ENCODE assay signal across 25 cellular contexts in the genomic region with DNA sequence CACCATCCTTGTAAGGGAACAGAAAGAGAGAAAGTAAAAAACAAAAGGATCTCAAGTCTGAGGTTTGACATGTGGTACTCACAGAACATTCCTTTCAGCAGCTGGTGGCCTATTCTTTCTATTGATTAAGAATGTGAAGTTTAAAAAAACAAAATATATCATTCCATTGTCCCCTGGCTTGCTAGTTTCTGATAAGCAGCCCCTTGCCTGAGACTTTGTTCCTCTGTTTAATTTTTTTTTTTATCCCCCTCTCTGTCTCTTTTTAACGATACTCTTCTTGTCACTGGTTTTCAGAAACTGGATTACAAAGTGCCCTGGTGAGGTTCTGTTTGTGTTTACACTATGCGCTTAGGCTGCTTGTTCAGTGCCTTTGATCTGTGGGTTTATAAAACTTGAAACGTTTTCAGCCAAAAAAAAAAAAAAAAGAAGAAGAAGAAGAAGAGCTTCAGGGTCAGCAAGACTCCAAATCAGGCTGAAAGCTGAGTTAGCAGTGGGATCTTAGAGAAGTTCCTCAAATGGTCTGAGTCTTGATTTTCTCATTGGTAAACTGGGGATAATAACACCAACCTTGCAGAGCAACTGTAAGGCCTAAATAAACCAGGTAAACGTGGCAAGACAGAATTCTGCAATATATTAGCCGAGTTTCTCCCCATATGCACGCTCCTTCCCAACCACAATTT. TPM values are rescaled to one million over a fixed set of nuclear protein-coding genes. Genes with fewer than 3 reads are reported as not detected.
DNase-seq lines count a peak whose midpoint lies in the region; ATAC-seq, FAIRE-seq and TF ChIP-seq lines count a peak whose summit lies in the region.
"Had no signal": no experiment of that assay in that cellular context is flagged by ENCODE, and none has a peak within 500 bp of the region (broad histone marks: within the 10 kb centered on the region; RNA-seq: fewer than 3 reads in every experiment).

No MANE protein-coding gene starts in this region.

- H3K27me3 ChIP-seq in HepG2 (ENCODE audit: control insufficient read depth in 1 of 2, insufficient read depth in 2 of 2, low read length in 2 of 2) (no peaks in the 10 kb centered on the region), trophoblast cell (ENCODE audit: insufficient read depth, low read length) (no peaks in the 10 kb centered on the region)
- H3K27me3 ChIP-seq: BLaER1, brain microvascular endothelial cell, gastroesophageal sphincter, hepatocyte had no signal

- no peak overlapping the region for H2AK5ac ChIP-seq in trophoblast cell (ENCODE audit: low read length)

- TF ChIP-seq EP300 in HepG2 (IDR thresholded peaks at IDR 0.05; ENCODE audit: low read depth in 2 of 2, low read length in 2 of 2) (peak in 1 of 2 experiments; percentile 83; a peak in 2 of 4 replicates), HepG2 (CRISPR knock-in tag; IDR thresholded peaks at IDR 0.05; ENCODE audit: borderline replicate concordance) (no peak; the same call in 1 of the 2 replicates)

- H3K4me1 ChIP-seq in HepG2 (ENCODE audit: insufficient read depth, low read length) (peaks cover 77% of the 10 kb centered on the region), trophoblast cell (ENCODE audit: control insufficient read depth in 1 of 2, insufficient read depth in 2 of 2, low read length in 2 of 2) (peaks cover 13 to 30% of the 10 kb centered on the region in 2 experiments)
- H3K4me1 ChIP-seq: BLaER1, gastroesophageal sphincter had no signal

- peaks cover 12% of the 10 kb centered on the region for H3K79me1 ChIP-seq in trophoblast cell (ENCODE audit: low read length)

- TF ChIP-seq RAD21 in HepG2 (CRISPR knock-in tag; IDR thresholded peaks at IDR 0.05), result no peak

- no peak overlapping the region for H2BK5ac ChIP-seq in trophoblast cell (ENCODE audit: low read depth, low read length, poor library complexity)

- WGBS in HepG2 (ENCODE audit: low lambda C conversion rate), result 3% methylated on average over 6 of the region's 6 CpGs
- no CpG with 5 or more reads among the region's 6 CpGs for WGBS in trophoblast cell (ENCODE audit: extremely low coverage, insufficient coverage, insufficient read length)

- intact Hi-C loops in HepG2 (cut with micrococcal nuclease; ENCODE audit: unreplicated experiment), result loop anchor here (5.0 to 10.0 kb wide), 2 partner anchors 45 to 87 kb away; partner anchors contain the start of gene SLC22A23

- TF ChIP-seq POLR2A in HepG2 (IDR thresholded peaks at IDR 0.05; ENCODE audit: insufficient read depth in 1 of 2, low read depth in 2 of 2, low read length in 2 of 2), result no peak

- 0 out of 2 replicates have a peak overlapping the region, but pooled peaks have one; percentile 3 for H3K9ac ChIP-seq in HepG2 (ENCODE audit: insufficient read depth, low read depth, low read length)
- H3K9ac ChIP-seq in trophoblast cell (ENCODE audit: low read length), result no peak overlapping the region
- H3K9ac ChIP-seq: BLaER1 had no signal

- H2BK12ac ChIP-seq in trophoblast cell (ENCODE audit: low read length), result no peak overlapping the region

- no peaks in the 10 kb centered on the region for H3K9me3 ChIP-seq in HepG2 (ENCODE audit: low read length)
- no peaks in the 10 kb centered on the region for H3K9me3 ChIP-seq in trophoblast cell (ENCODE audit: insufficient read depth, low read depth, low read length)
- H3K9me3 ChIP-seq: gastroesophageal sphincter, HAP-1 had no signal

- no peak overlapping the region for H2BK120ac ChIP-seq in trophoblast cell (ENCODE audit: insufficient read depth, low read length, poor library complexity)

- H3K4me3 ChIP-seq in HepG2 (replicated peaks in 1 of 3; ENCODE audit: insufficient read depth in 1 of 3, low read depth in 2 of 3, low read length in 3 of 3), result no peak overlapping the region; a peak in 1 of 6 replicates
- H3K4me3 ChIP-seq in trophoblast cell (ENCODE audit: low read depth, low read length), result no peak overlapping the region
- H3K4me3 ChIP-seq: BLaER1, gastroesophageal sphincter, HAP-1, hepatocyte, lung had no signal

- TF ChIP-seq CTCF in HepG2 (CRISPR knock-in tag; IDR thresholded peaks at IDR 0.05), result no peak

- no peak overlapping the region for H3K23ac ChIP-seq in trophoblast cell (ENCODE audit: low read length)

- H3K27ac ChIP-seq in HepG2 (ENCODE audit: extremely low read length, insufficient read depth, low read length), result peak overlapping the region; percentile 37
- no peak overlapping the region for H3K27ac ChIP-seq in trophoblast cell (ENCODE audit: low read depth, low read length)
- H3K27ac ChIP-seq: BLaER1, brain microvascular endothelial cell, gastroesophageal sphincter, hepatocyte, HL-60 had no signal

- no peaks in the 10 kb centered on the region for H4K20me1 ChIP-seq in HepG2 (ENCODE audit: insufficient read depth, low read length)
- H4K20me1 ChIP-seq: BLaER1 had no signal

- in situ Hi-C loops in HepG2 (cut with HindIII; ENCODE audit: extremely low pct_ligation_motif_present, low pct_unique_long_range_greater_than_20kb), result loop anchor here (5.0 kb wide), 1 partner anchor 90 kb away; no protein-coding TSS in a partner anchor

- CTCF ChIA-PET in HepG2 (lab: Yijun Ruan, JAX; ENCODE audit: low intra/inter-chr PET ratio, low total read pairs), result interaction anchor here (0.7 kb wide), 1 partner anchor 9 kb away, joined by 3 read pairs; no protein-coding TSS in a partner anchor

- peak; percentile 13 for DNase-seq in GM03348 (ENCODE audit: low spot score)
- DNase-seq in OCI-M2 (lab: John Stamatoyannopoulos, UW; ENCODE audit: unreplicated experiment), result peak; percentile 38
- DNase-seq in HepG2 (ENCODE audit: low spot score), result peak; percentile 90
- no peak for DNase-seq in trophoblast cell
- no peak for DNase-seq in stimulated activated naive CD8-positive, alpha-beta T cell treated with anti-CD3 and anti-CD28 coated beads, Interleukin-15, Interleukin-2, amounts not matched to agents 100 U/mL and 50 U/mL, for 24 hours
- no peak for DNase-seq in NCI-H2227 treated with DMSO at 0.1 percent for 48 hours (lab: John Stamatoyannopoulos, UW)
- no peak for DNase-seq in left lobe of liver (ENCODE audit: low spot score)
- no peak for DNase-seq in middle frontal gyrus (ENCODE audit: extremely low spot score, low spot score)
- DNase-seq: activated CD8-positive, alpha-beta T cell treated with anti-CD3 and anti-CD28 coated beads for 36 hours; amygdala; brain microvascular endothelial cell; Karpas-422; NCI-H1436 treated with DMSO at 0.1 percent for 48 hours; NCI-H345; stimulated activated naive B cell treated with anti-CD40 and anti-IgM and Interleukin-4, amounts not matched to agents 10 μg/mL and 1 μg/mL and 100 μg/mL, for 72 hours; T-helper 2 cell had no signal

- H3K4ac ChIP-seq in trophoblast cell (ENCODE audit: low read depth, low read length), result no peak overlapping the region

- H3K18ac ChIP-seq in trophoblast cell (ENCODE audit: low read length), result no peak overlapping the region

- H3K79me2 ChIP-seq in HepG2 (ENCODE audit: insufficient read depth, low read length) (no peaks in the 10 kb centered on the region), trophoblast cell (ENCODE audit: control insufficient read depth, insufficient read depth, low read length, poor library complexity) (no peaks in the 10 kb centered on the region)
- H3K79me2 ChIP-seq: hepatocyte had no signal

- POLR2A ChIA-PET in HepG2 (lab: Yijun Ruan, JAX), result interaction anchor here (0.9 kb wide), 1 partner anchor 91 kb away, joined by 3 read pairs; no protein-coding TSS in a partner anchor

- peak; percentile 59 for ATAC-seq in HepG2
- no peak for ATAC-seq in stimulated activated naive CD8-positive, alpha-beta T cell treated with anti-CD3 and anti-CD28 coated beads, Interleukin-15, Interleukin-2, amounts not matched to agents 100 U/mL and 50 U/mL, for 24 hours
- no peak for ATAC-seq in left lobe of liver
- ATAC-seq: activated CD8-positive, alpha-beta T cell treated with anti-CD3 and anti-CD28 coated beads for 36 hours; gastroesophageal sphincter; SK-N-SH treated with all-trans-retinoic acid at 6 μM for 48 hours; stimulated activated naive B cell treated with anti-CD40 and anti-IgM and Interleukin-4, amounts not matched to agents 10 μg/mL and 1 μg/mL and 100 μg/mL, for 72 hours had no signal

- peak overlapping the region; percentile 43 for H3K4me2 ChIP-seq in HepG2 (ENCODE audit: low read depth, low read length)
- H3K4me2 ChIP-seq in trophoblast cell (ENCODE audit: low read length), result no peak overlapping the region
- H3K4me2 ChIP-seq: BLaER1, hepatocyte had no signal

- H3K36me3 ChIP-seq in HepG2 (replicated peaks in 1 of 2; ENCODE audit: control insufficient read depth in 1 of 2, insufficient read depth in 2 of 2, low read length in 2 of 2) (no peaks in the 10 kb centered on the region), trophoblast cell (ENCODE audit: control insufficient read depth in 1 of 2, insufficient read depth in 2 of 2, low read length in 2 of 2) (no peaks in the 10 kb centered on the region)
- H3K36me3 ChIP-seq: BLaER1, brain microvascular endothelial cell, gastroesophageal sphincter, HAP-1 had no signal

- no peak overlapping the region for H4K8ac ChIP-seq in trophoblast cell (ENCODE audit: low read depth, low read length)

- no peak overlapping the region for H4K12ac ChIP-seq in trophoblast cell (ENCODE audit: low read depth, low read length)

- FAIRE-seq in HepG2 (lab: Jason Lieb, UNC), result peak; percentile 8
- FAIRE-seq: GM12892 had no signal

- H4K91ac ChIP-seq in trophoblast cell (ENCODE audit: low read depth, low read length), result peak overlapping the region; percentile 2

- no peak overlapping the region for H3K14ac ChIP-seq in trophoblast cell (ENCODE audit: low read length)

- H2AFZ ChIP-seq in HepG2 (ENCODE audit: low read length), result no peak overlapping the region
- H2AFZ ChIP-seq in trophoblast cell (ENCODE audit: insufficient read depth, low read length, poor library complexity), result no peak overlapping the region
- H2AFZ ChIP-seq: hepatocyte had no signal

- no TSS peak for BruUV-seq in HepG2 (replicated peaks; lab: Mats Ljungman, UMichigan)

RNA-seq across cellular contexts. Expression of gene SLC22A23, which starts 45.1 kb away (rescaled TPM):
- total RNA-seq in HepG2 (2016; rRNA removed; fragmentation: Illumina TruSeq; extraction: Trizol) (14.4 and 17.5 TPM in 2 replicates), left lobe of liver (16.9 TPM)
- 5.9 and 6.8 TPM in 2 replicates for total RNA-seq in HepG2 (2016; cell fraction: cytosol; rRNA removed; fragmentation: Illumina TruSeq; extraction: Trizol; ENCODE audit: low read depth)
- 11.7 and 17.5 TPM in 2 replicates for total RNA-seq in HepG2 (2016; cell fraction: insoluble cytoplasmic fraction; rRNA removed; fragmentation: Illumina TruSeq; extraction: Trizol)
- 9.8 and 11.5 TPM in 2 replicates for total RNA-seq in HepG2 (2016; cell fraction: membrane; rRNA removed; fragmentation: Illumina TruSeq; extraction: Trizol)
- 33.2 and 38.2 TPM in 2 replicates for total RNA-seq in HepG2 (2016; cell fraction: nucleus; rRNA removed; fragmentation: Illumina TruSeq; extraction: Trizol)
- 11.8 and 17.3 TPM in 2 replicates for polyA plus RNA-seq in HepG2 (2011; rRNA removed)
- 15.4 and 19.5 TPM in 2 replicates for polyA plus RNA-seq in HepG2 (2011; cell fraction: cytosol; rRNA removed)
- polyA plus RNA-seq in HepG2 (2011; cell fraction: nucleus; rRNA removed), result 54.1 and 61.7 TPM in 2 replicates
- polyA plus RNA-seq in HepG2 (2012), result 25.2 and 36.8 TPM in 2 replicates
- 2.0 and 2.2 TPM in 2 replicates for polyA plus RNA-seq in HepG2 (2016; cell fraction: cytosol; fragmentation: Illumina TruSeq; extraction: Trizol; ENCODE audit: low read depth)
- 12.7 and 15.3 TPM in 2 replicates for polyA plus RNA-seq in HepG2 (2016; cell fraction: insoluble cytoplasmic fraction; fragmentation: Illumina TruSeq; extraction: Trizol; ENCODE audit: low read depth)
- polyA plus RNA-seq in HepG2 (2016; cell fraction: membrane; fragmentation: Illumina TruSeq; extraction: Trizol; ENCODE audit: low read depth), result 5.3 and 6.1 TPM in 2 replicates
- polyA plus RNA-seq in HepG2 (2016; cell fraction: nucleus; fragmentation: Illumina TruSeq; extraction: Trizol; ENCODE audit: insufficient read depth, low read depth), result 42.3 and 52.5 TPM in 2 replicates
- 1.4 and 75.8 TPM in 2 replicates for polyA minus RNA-seq in HepG2 (2011; rRNA and poly(A)+ RNA removed; ENCODE audit: low replicate concordance)
- 30.2 and 44.5 TPM in 2 replicates for polyA minus RNA-seq in HepG2 (2011; cell fraction: cytosol; rRNA and poly(A)+ RNA removed)
- 77.3 and 90.4 TPM in 2 replicates for polyA minus RNA-seq in HepG2 (2011; cell fraction: nucleus; rRNA and poly(A)+ RNA removed)
- polyA plus RNA-seq in trophoblast cell (2013), result 29.8 and 31.6 TPM in 2 replicates
- polyA plus RNA-seq: AG04450 had no signal

Comparison
In these comparisons a context has a peak if more than half of its experiments do, and no peak if none do; other contexts are left out.
1. DNase-seq: peak in GM03348 (single experiment), OCI-M2 (single experiment) and HepG2 (single experiment); none in trophoblast cell (0 of 2), stimulated activated naive CD8-positive, alpha-beta T cell treated with anti-CD3 and anti-CD28 coated beads, Interleukin-15, Interleukin-2, amounts not matched to agents 100 U/mL and 50 U/mL, for 24 hours (single experiment), NCI-H2227 treated with DMSO at 0.1 percent for 48 hours (single experiment), left lobe of liver (single experiment) and middle frontal gyrus (single experiment).